In the genomic region with DNA sequence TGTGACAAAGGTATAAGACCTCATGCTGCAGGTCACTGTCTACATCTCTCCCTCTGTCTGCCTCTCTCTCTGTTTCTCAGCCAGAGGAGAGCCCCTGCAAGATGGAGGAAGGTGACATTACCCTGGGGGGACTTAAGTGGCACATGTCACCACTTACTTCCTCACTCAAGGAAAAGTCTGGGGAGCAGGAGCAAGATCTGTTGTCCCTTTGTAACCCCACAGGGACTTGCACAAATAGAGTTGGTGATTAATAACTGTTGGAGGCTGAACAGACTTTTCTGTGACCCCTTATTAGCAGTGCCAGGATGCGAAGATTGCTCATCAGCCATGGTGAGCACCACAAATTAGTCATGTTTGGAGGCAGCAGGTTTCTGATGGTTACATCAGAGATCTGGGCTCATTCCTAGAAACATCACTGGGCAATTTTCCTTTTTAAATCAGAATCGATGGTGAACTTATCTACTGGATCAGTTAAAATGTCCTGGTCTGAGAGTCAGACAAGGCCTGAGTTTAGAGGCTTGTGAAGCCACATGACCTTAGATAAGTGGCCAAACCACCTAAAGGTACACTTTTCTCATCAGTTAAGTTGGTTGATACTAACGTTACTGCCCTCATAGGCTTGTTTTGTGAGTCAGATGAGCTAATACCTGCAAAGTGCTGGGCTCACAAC, we compare ENCODE assay signal across 14 cellular contexts.
DNase-seq lines count a peak whose midpoint lies in the region; ATAC-seq and TF ChIP-seq lines count a peak whose summit lies in the region.
"Had no signal": no experiment of that assay in that cellular context is flagged by ENCODE, and none has a peak within 500 bp of the region (broad histone marks: within the 10 kb centered on the region; RNA-seq: fewer than 3 reads in every experiment).

No MANE protein-coding gene starts in this region.

- H3K27ac ChIP-seq in stomach, result peak overlapping the region in 3 of 5 donors; percentile 5 to 42 (median 38)
- H3K27ac ChIP-seq: right lobe of liver, SK-N-MC had no signal

- no peaks in the 10 kb centered on the region for H3K27me3 ChIP-seq in stomach
- H3K27me3 ChIP-seq: right lobe of liver had no signal

- 41 to 63% (median 52%) methylated on average over 3 of the region's 3 CpGs for WGBS in stomach, 5 donors

- H3K4me1 ChIP-seq in stomach, result peaks cover 0 to 15% (median 6%) of the 10 kb centered on the region in 4 donors
- H3K4me1 ChIP-seq: right lobe of liver had no signal

- H3K36me3 Mint-ChIP-seq in activated naive CD4-positive, alpha-beta T cell treated with anti-CD3 and anti-CD28 coated beads, Interleukin-2, amount 50 U/mL, for 72 hours, result no peaks in the 10 kb centered on the region
- no peaks in the 10 kb centered on the region for H3K36me3 Mint-ChIP-seq in activated naive CD4-positive, alpha-beta T cell treated with anti-CD3 and anti-CD28 coated beads for 36 hours (ENCODE audit: low read depth)
- H3K36me3 Mint-ChIP-seq: CD4-positive, CD25-positive, alpha-beta regulatory T cell had no signal

- peaks cover 6% of the 10 kb centered on the region for H3K4me1 Mint-ChIP-seq in activated naive CD4-positive, alpha-beta T cell treated with anti-CD3 and anti-CD28 coated beads for 36 hours (ENCODE audit: low read depth)
- H3K4me1 Mint-ChIP-seq: CD4-positive, CD25-positive, alpha-beta regulatory T cell had no signal

- no peak overlapping the region for H3K4me3 ChIP-seq in stomach
- H3K4me3 ChIP-seq: right lobe of liver, SK-N-MC had no signal

- H3K27me3 Mint-ChIP-seq in activated naive CD4-positive, alpha-beta T cell treated with anti-CD3 and anti-CD28 coated beads for 36 hours (ENCODE audit: low read depth), result peaks cover 4% of the 10 kb centered on the region

- CTCF ChIA-PET in activated naive CD4-positive, alpha-beta T cell treated with anti-CD3 and anti-CD28 coated beads for 36 hours (lab: Charles Lee), result no interaction called here

- no peak for DNase-seq in activated naive CD4-positive, alpha-beta T cell treated with anti-CD3 and anti-CD28 coated beads, Interleukin-2, amount 50 U/mL, for 72 hours (ENCODE audit: low spot score in 2 of 2)
- no peak for DNase-seq in activated naive CD4-positive, alpha-beta T cell treated with anti-CD3 and anti-CD28 coated beads for 36 hours
- DNase-seq in RKO (ENCODE audit: low spot score) (peak; percentile 91), fibroblast of gingiva (ENCODE audit: low read depth) (peak; percentile 76), stomach (no peak), NCI-H2029 (lab: John Stamatoyannopoulos, UW) (no peak), NOMO-1 treated with DMSO at 0.1 percent for 48 hours (lab: John Stamatoyannopoulos, UW; ENCODE audit: unreplicated experiment) (no peak)
- DNase-seq in activated naive CD4-positive, alpha-beta T cell treated with Interleukin-2 at 50 U/mL for 16 hours, result no peak
- DNase-seq: NCI-H1092 treated with DMSO at 0.1 percent for 48 hours, right lobe of liver had no signal

- no peaks in the 10 kb centered on the region for H3K9me3 Mint-ChIP-seq in activated naive CD4-positive, alpha-beta T cell treated with anti-CD3 and anti-CD28 coated beads, Interleukin-2, amount 50 U/mL, for 72 hours
- H3K9me3 Mint-ChIP-seq in activated naive CD4-positive, alpha-beta T cell treated with anti-CD3 and anti-CD28 coated beads for 36 hours, result no peaks in the 10 kb centered on the region
- H3K9me3 Mint-ChIP-seq: stimulated activated naive CD8-positive, alpha-beta T cell treated with anti-CD3 and anti-CD28 coated beads, Interleukin-15, Interleukin-2, amounts not matched to agents 100 ng/mL and 50 ng/mL, for 24 hours had no signal

- intact Hi-C loops in activated naive CD4-positive, alpha-beta T cell treated with anti-CD3 and anti-CD28 coated beads for 36 hours (cut with micrococcal nuclease), result no loop called here
- intact Hi-C loops in stomach (cut with DNase I; ENCODE audit: low total_unique reads), result no loop called here

- TF ChIP-seq CTCF in stomach (IDR thresholded peaks at IDR 0.05), result no peak

- ATAC-seq in activated naive CD4-positive, alpha-beta T cell treated with anti-CD3 and anti-CD28 coated beads, Interleukin-2, amount 50 U/mL, for 72 hours, result peak; percentile 49 to 80
- ATAC-seq: left lobe of liver had no signal

- no peak overlapping the region for H3K27ac Mint-ChIP-seq in activated naive CD4-positive, alpha-beta T cell treated with anti-CD3 and anti-CD28 coated beads, Interleukin-2, amount 50 U/mL, for 72 hours
- H3K27ac Mint-ChIP-seq in activated naive CD4-positive, alpha-beta T cell treated with anti-CD3 and anti-CD28 coated beads for 36 hours, result no peak overlapping the region
- H3K27ac Mint-ChIP-seq: stimulated activated naive CD8-positive, alpha-beta T cell treated with anti-CD3 and anti-CD28 coated beads, Interleukin-15, Interleukin-2, amounts not matched to agents 100 ng/mL and 50 ng/mL, for 24 hours had no signal

- no peak overlapping the region for H3K4me3 Mint-ChIP-seq in activated naive CD4-positive, alpha-beta T cell treated with anti-CD3 and anti-CD28 coated beads for 36 hours
- H3K4me3 Mint-ChIP-seq: CD4-positive, CD25-positive, alpha-beta regulatory T cell; stimulated activated naive CD8-positive, alpha-beta T cell treated with anti-CD3 and anti-CD28 coated beads, Interleukin-15, Interleukin-2, amounts not matched to agents 100 ng/mL and 50 ng/mL, for 24 hours had no signal

- TF ChIP-seq EP300 in stomach (IDR thresholded peaks at IDR 0.05), result no peak

- H3K36me3 ChIP-seq in stomach, result no peaks in the 10 kb centered on the region
- H3K36me3 ChIP-seq: right lobe of liver had no signal

- no peak for TF ChIP-seq POLR2A in stomach (IDR thresholded peaks at IDR 0.05)

- H3K9me3 ChIP-seq in stomach, result no peaks in the 10 kb centered on the region
- H3K9me3 ChIP-seq: right lobe of liver had no signal

Comparison
In these comparisons a context has a peak if more than half of its experiments do, and no peak if none do; other contexts are left out.
1. DNase-seq: peak in RKO (single experiment) and fibroblast of gingiva (single experiment); none in activated naive CD4-positive, alpha-beta T cell treated with anti-CD3 and anti-CD28 coated beads, Interleukin-2, amount 50 U/mL, for 72 hours (0 of 2), activated naive CD4-positive, alpha-beta T cell treated with anti-CD3 and anti-CD28 coated beads for 36 hours (single experiment), stomach (single experiment), NCI-H2029 (single experiment), NOMO-1 treated with DMSO at 0.1 percent for 48 hours (single experiment) and activated naive CD4-positive, alpha-beta T cell treated with Interleukin-2 at 50 U/mL for 16 hours (single experiment).